Comparison of ENCODE assay signal across 8 cellular contexts in genomic region chr12:52903285-52903854, GRCh38. TPM values are rescaled to one million over a fixed set of nuclear protein-coding genes. Genes with fewer than 3 reads are reported as not detected.
DNase-seq lines count a peak whose midpoint lies in the region; ATAC-seq and TF ChIP-seq lines count a peak whose summit lies in the region.

No MANE protein-coding gene starts in this region.

- peak overlapping the region; percentile 60 for H3K4me3 Mint-ChIP-seq in osteocyte (ENCODE audit: unreplicated experiment)

- no peaks in the 10 kb centered on the region for H3K27me3 Mint-ChIP-seq in osteocyte (ENCODE audit: unreplicated experiment)

- peaks cover 90% of the 10 kb centered on the region for H3F3A ChIP-seq in PC-9 (ENCODE audit: insufficient read depth, low read depth)

- peak in 1 of 4 donors; percentile 86 for TF ChIP-seq POLR2A in upper lobe of left lung (IDR thresholded peaks at IDR 0.05)

- H3K9me3 Mint-ChIP-seq in activated naive CD4-positive, alpha-beta T cell treated with anti-CD3 and anti-CD28 coated beads, Interleukin-2, amount 50 U/mL, for 72 hours, result no peaks in the 10 kb centered on the region
- no peaks in the 10 kb centered on the region for H3K9me3 Mint-ChIP-seq in osteocyte (ENCODE audit: unreplicated experiment)

- DNase-seq in COLO668 (lab: John Stamatoyannopoulos, UW; ENCODE audit: unreplicated experiment), result peak; percentile 87
- DNase-seq in PC-9, result no peak
- peak in 1 of 2 donors; percentile 57 for DNase-seq in activated naive CD4-positive, alpha-beta T cell treated with anti-CD3 and anti-CD28 coated beads, Interleukin-2, amount 50 U/mL, for 72 hours (ENCODE audit: low spot score in 2 of 2)
- DNase-seq in head of caudate nucleus, result peak in 41 of 42 donors; percentile 13 to 79 (median 50)
- DNase-seq in osteocyte (ENCODE audit: extremely low spot score, unreplicated experiment), result peak; percentile 92
- peak; percentile 79 to 93 for DNase-seq in upper lobe of left lung
- DNase-seq in cerebellar nuclear complex (lab: John Stamatoyannopoulos, UW), result no peak

- peak; percentile 32 for ATAC-seq in HG03108 (IDR thresholded peaks at IDR 0.05; ENCODE audit: unreplicated experiment)
- peak; percentile 23 to 89 for ATAC-seq in activated naive CD4-positive, alpha-beta T cell treated with anti-CD3 and anti-CD28 coated beads, Interleukin-2, amount 50 U/mL, for 72 hours
- ATAC-seq in upper lobe of left lung (ENCODE audit: low FRiP score in 2 of 2), result peak; percentile 67 to 83

- H2AFZ ChIP-seq in PC-9, result no peak overlapping the region

- WGBS in upper lobe of left lung, 2 donors, result 3 to 9% methylated on average over 18 to 31 of the region's 34 CpGs

- peaks cover 86% of the 10 kb centered on the region for H3K79me2 ChIP-seq in PC-9 (ENCODE audit: low read depth)

- TF ChIP-seq CTCF in PC-9 (conservative IDR thresholded peaks at IDR 0.05) (no peak), osteocyte (IDR thresholded peaks at IDR 0.05) (no peak), upper lobe of left lung (IDR thresholded peaks at IDR 0.05) (peak in 1 of 6 experiments; percentile 17)

- peak overlapping the region; percentile 93 for H3K27ac ChIP-seq in PC-9
- H3K27ac ChIP-seq in upper lobe of left lung, result peak overlapping the region; percentile 68 to 87 (median 80)

- H3K36me3 Mint-ChIP-seq in activated naive CD4-positive, alpha-beta T cell treated with anti-CD3 and anti-CD28 coated beads, Interleukin-2, amount 50 U/mL, for 72 hours, result no peaks in the 10 kb centered on the region
- no peaks in the 10 kb centered on the region for H3K36me3 Mint-ChIP-seq in osteocyte (ENCODE audit: unreplicated experiment)

- peaks cover 54% of the 10 kb centered on the region for H3K36me3 ChIP-seq in PC-9 (ENCODE audit: low read depth)
- peaks cover 0 to 15% (median 11%) of the 10 kb centered on the region in 4 donors for H3K36me3 ChIP-seq in upper lobe of left lung

- H3K4me1 ChIP-seq in PC-9 (replicated peaks; ENCODE audit: insufficient read depth) (peaks cover 69% of the 10 kb centered on the region), upper lobe of left lung (peaks cover 4 to 41% (median 22%) of the 10 kb centered on the region in 4 donors)

- BruUV-seq in PC-9 (replicated peaks; lab: Mats Ljungman, UMichigan), result no TSS peak

- H3K27ac Mint-ChIP-seq in activated naive CD4-positive, alpha-beta T cell treated with anti-CD3 and anti-CD28 coated beads, Interleukin-2, amount 50 U/mL, for 72 hours, result no peak overlapping the region
- H3K27ac Mint-ChIP-seq in osteocyte (ENCODE audit: unreplicated experiment), result no peak overlapping the region

- H3K4me2 ChIP-seq in PC-9, result peak overlapping the region; percentile 89

- peaks cover 16% of the 10 kb centered on the region for H3K4me1 Mint-ChIP-seq in osteocyte (ENCODE audit: unreplicated experiment)

- no peaks in the 10 kb centered on the region for H3K9me3 ChIP-seq in PC-9 (ENCODE audit: insufficient read depth, low read depth)
- H3K9me3 ChIP-seq in upper lobe of left lung, result no peaks in the 10 kb centered on the region

- CTCF ChIA-PET in PC-9 (lab: Charles Lee), result no interaction called here

- H4K20me1 ChIP-seq in PC-9 (ENCODE audit: insufficient read depth), result peaks cover 61% of the 10 kb centered on the region

- H3K27me3 ChIP-seq in PC-9 (ENCODE audit: insufficient read depth, low read depth) (no peaks in the 10 kb centered on the region), upper lobe of left lung (peaks cover 0 to 3% (median under 1%) of the 10 kb centered on the region in 4 donors)

- intact Hi-C loops in PC-9 (cut with micrococcal nuclease; ENCODE audit: unreplicated experiment), result no loop called here
- intact Hi-C loops in head of caudate nucleus (cut with DNase I), result no loop called here

- TF ChIP-seq EP300 in upper lobe of left lung (IDR thresholded peaks at IDR 0.05), result no peak

- H3K4me3 ChIP-seq in PC-9 (peak overlapping the region; percentile 97), upper lobe of left lung (peak overlapping the region; percentile 21 to 63 (median 50))

- no peaks in the 10 kb centered on the region for H3K9me2 ChIP-seq in PC-9 (ENCODE audit: insufficient read depth)

- POLR2A ChIA-PET in PC-9 (lab: Charles Lee; ENCODE audit: unreplicated experiment), result interaction anchor here (0.6 to 5.7 kb wide), 8 partner anchors 9 to 77 kb away, joined by 6 to 354 read pairs (median 15); partner anchors contain the start of gene KRT18

RNA-seq across cellular contexts. Expression of gene KRT8, which starts 1.5 kb away (rescaled TPM):
- 2,689 and 2,962 TPM in 2 replicates for total RNA-seq in PC-9 (2021)
- total RNA-seq in activated naive CD4-positive, alpha-beta T cell treated with anti-CD3 and anti-CD28 coated beads, Interleukin-2, amount 50 U/mL, for 72 hours, result under 1 TPM; 0.34 to 0.66 TPM
- total RNA-seq in osteocyte, result 18.6 and 19.8 TPM in 2 replicates
- total RNA-seq in upper lobe of left lung, result 1,000 to 10,000 TPM in 1 of 6 donors, 100 to 1,000 TPM in 4, 10 to 100 TPM in 1; 90.1 to 1,458 (median 358) TPM

RNA-seq across cellular contexts. Expression of gene KRT18, which starts 45.5 kb away (rescaled TPM):
- 2,869 and 2,977 TPM in 2 replicates for total RNA-seq in PC-9 (2021)
- 1 to 10 TPM; 7.7 to 8.5 TPM for total RNA-seq in activated naive CD4-positive, alpha-beta T cell treated with anti-CD3 and anti-CD28 coated beads, Interleukin-2, amount 50 U/mL, for 72 hours
- 69.2 and 72.5 TPM in 2 replicates for total RNA-seq in osteocyte
- 1,000 to 10,000 TPM in 1 of 6 donors, 100 to 1,000 TPM in 4, 10 to 100 TPM in 1; 99.5 to 1,221 (median 355) TPM for total RNA-seq in upper lobe of left lung

RNA-seq across cellular contexts. Expression of gene KRT78, which starts 54.6 kb away (rescaled TPM):
- total RNA-seq in PC-9 (2021) (1.5 and 1.7 TPM in 2 replicates), osteocyte (not detected in 2 replicates), upper lobe of left lung (under 1 TPM in 2 of 6 donors, not detected in 4; 0.13 to 0.30 TPM)
- not detected for total RNA-seq in activated naive CD4-positive, alpha-beta T cell treated with anti-CD3 and anti-CD28 coated beads, Interleukin-2, amount 50 U/mL, for 72 hours

Comparison
In these comparisons a context has a peak if more than half of its experiments do, and no peak if none do; other contexts are left out.
1. DNase-seq: peak in COLO668 (single experiment), head of caudate nucleus (41 of 42), osteocyte (single experiment) and upper lobe of left lung (2 of 2); none in PC-9 (0 of 2) and cerebellar nuclear complex (0 of 2).
2. RNA of gene KRT8, which starts 1.5 kb away (total RNA-seq): 2,689 to 2,962 TPM in PC-9, 90.1 to 1,458 TPM in upper lobe of left lung and 18.6 to 19.8 TPM in osteocyte; 0.34 to 0.66 TPM in activated naive CD4-positive, alpha-beta T cell treated with anti-CD3 and anti-CD28 coated beads, Interleukin-2, amount 50 U/mL, for 72 hours; every median in the first group is over 10 times any median in the second.
3. Peak in every context shown above with its lines, with median percentiles within 50 percentile points of each other: ATAC-seq.